In the genomic region with DNA sequence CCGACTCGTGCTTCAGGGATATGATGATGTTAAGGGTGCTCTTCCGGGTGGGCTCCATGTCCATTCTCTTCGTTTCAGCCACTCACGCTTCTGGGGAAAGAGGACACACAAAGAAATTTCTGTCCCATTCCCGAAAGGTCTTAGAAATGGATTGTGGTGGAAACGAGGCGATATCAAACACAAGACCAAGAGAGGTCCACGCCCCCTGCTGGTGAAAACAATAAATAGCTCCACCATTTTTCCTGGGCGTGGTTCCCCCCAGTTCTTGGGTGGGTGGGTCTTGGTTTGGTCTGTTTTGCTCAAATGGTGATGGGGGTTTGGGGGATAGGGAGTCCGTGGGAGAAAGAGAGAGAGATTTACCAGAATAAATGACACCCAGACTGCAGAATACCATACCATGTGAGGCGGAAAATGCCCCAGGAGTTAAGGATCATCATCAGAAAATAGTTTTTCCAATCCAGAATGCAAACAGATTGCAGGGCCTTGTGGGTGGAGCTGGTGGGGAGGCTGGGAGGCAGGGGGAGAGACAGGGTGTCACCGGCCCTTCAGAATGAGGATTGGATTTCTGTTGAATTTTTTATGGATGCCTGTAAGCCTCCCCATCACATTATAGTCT, we compare ENCODE assay signal across 9 cellular contexts. TPM values are rescaled to one million over a fixed set of nuclear protein-coding genes. Genes with fewer than 3 reads are reported as not detected.
DNase-seq lines count a peak whose midpoint lies in the region; ATAC-seq and TF ChIP-seq lines count a peak whose summit lies in the region.
"Had no signal": no experiment of that assay in that cellular context is flagged by ENCODE, and none has a peak within 500 bp of the region (broad histone marks: within the 10 kb centered on the region; RNA-seq: fewer than 3 reads in every experiment).

No MANE protein-coding gene starts in this region.

- H3K36me3 ChIP-seq in GM23338 (ENCODE audit: insufficient read depth) (no peaks in the 10 kb centered on the region), mammary epithelial cell (ENCODE audit: insufficient read depth, low read length) (no peaks in the 10 kb centered on the region)

- H3K27me3 ChIP-seq in GM23338 (ENCODE audit: insufficient read depth) = no peaks in the 10 kb centered on the region
- H3K27me3 ChIP-seq in mammary epithelial cell (ENCODE audit: insufficient read depth, low read length) = no peaks in the 10 kb centered on the region

- TF ChIP-seq CTCF in GM23338 (conservative IDR thresholded peaks at IDR 0.05; ENCODE audit: low read depth in 2 of 2) (peak; percentile 81 to 82), mammary epithelial cell (conservative IDR thresholded peaks at IDR 0.05 in 1 of 2, IDR thresholded peaks at IDR 0.05 in 1 of 2; ENCODE audit: extremely low read depth in 1 of 2, insufficient read depth in 1 of 2, low read depth in 1 of 2, low read length in 2 of 2) (peak in 1 of 2 donors; percentile 17)

- H3F3A ChIP-seq in GM23338 (replicated peaks; ENCODE audit: low read depth) = no peaks in the 10 kb centered on the region

- H3K27me3 Mint-ChIP-seq in GM23338 (ENCODE audit: insufficient read depth, low read depth, poor library complexity) = no peaks in the 10 kb centered on the region

- no peak overlapping the region for H3K27ac Mint-ChIP-seq in GM23338
- H3K27ac Mint-ChIP-seq: memory B cell had no signal

- no peaks in the 10 kb centered on the region for H3K9me3 Mint-ChIP-seq in GM23338
- H3K9me3 Mint-ChIP-seq: memory B cell had no signal

- in situ Hi-C loops in SK-MEL-5 (cut with HindIII; ENCODE audit: low pct_unique_long_range_greater_than_20kb, low sequenced_read_pairs) (no loop called here), mammary epithelial cell (cut with MboI; ENCODE audit: low sequenced_read_pairs in 2 of 2) (no loop called here)

- H3K4me2 ChIP-seq in GM23338 (no peak overlapping the region), mammary epithelial cell (ENCODE audit: insufficient read depth, low read depth, low read length) (no peak overlapping the region)

- H4K20me1 ChIP-seq in GM23338 (replicated peaks; ENCODE audit: insufficient read depth) (no peaks in the 10 kb centered on the region), mammary epithelial cell (ENCODE audit: insufficient read depth, low read length) (no peaks in the 10 kb centered on the region)

- H3K79me2 ChIP-seq in GM23338 (replicated peaks; ENCODE audit: insufficient read depth) (no peaks in the 10 kb centered on the region), mammary epithelial cell (ENCODE audit: insufficient read depth, low read length) (no peaks in the 10 kb centered on the region)

- ATAC-seq in GM23338 (peak; percentile 69), HG03039 (IDR thresholded peaks at IDR 0.05; ENCODE audit: unreplicated experiment) (no peak)

- H2AFZ ChIP-seq in GM23338 = no peak overlapping the region; the same call in 1 of the 2 replicates
- no peak overlapping the region for H2AFZ ChIP-seq in mammary epithelial cell (ENCODE audit: low read depth, low read length)

- intact Hi-C loops in mammary epithelial cell (cut with micrococcal nuclease) = no loop called here

- CTCF ChIA-PET in mammary epithelial cell (lab: Charles Lee; ENCODE audit: low non-redundant PET) = interaction anchor here (0.6 kb wide), 2 partner anchors 9 to 992 kb away, joined by 4 read pairs; no protein-coding TSS in a partner anchor

- H3K9ac ChIP-seq in mammary epithelial cell (ENCODE audit: insufficient read depth, low read length) = no peak overlapping the region

- dilution Hi-C loops in mammary epithelial cell (cut with HindIII; ENCODE audit: low sequenced_read_pairs) = no loop called here

- H3K4me1 ChIP-seq in GM23338 (ENCODE audit: insufficient read depth) = peaks cover 1% of the 10 kb centered on the region; the same call in 1 of the 2 replicates
- H3K4me1 ChIP-seq in mammary epithelial cell (ENCODE audit: insufficient read depth, low read length) = no peaks in the 10 kb centered on the region

- H3K4me3 Mint-ChIP-seq in GM23338 = no peak overlapping the region
- H3K4me3 Mint-ChIP-seq: memory B cell had no signal

- no peak overlapping the region for H3K27ac ChIP-seq in GM23338 (ENCODE audit: low read depth)
- H3K27ac ChIP-seq in mammary epithelial cell (ENCODE audit: insufficient read depth, low read depth, low read length) = no peak overlapping the region

- no peak overlapping the region for H3K4me3 ChIP-seq in GM23338
- no peak overlapping the region for H3K4me3 ChIP-seq in mammary epithelial cell (replicated peaks in 1 of 3; ENCODE audit: insufficient read depth in 1 of 3, low read depth in 2 of 3, low read length in 3 of 3)

- DNase-seq in DMS153 treated with DMSO at 0.1 percent for 48 hours (lab: John Stamatoyannopoulos, UW; ENCODE audit: unreplicated experiment) = peak; percentile 6
- no peak for DNase-seq in DMS153 (lab: John Stamatoyannopoulos, UW)
- peak; percentile 82 for DNase-seq in GM23338 (ENCODE audit: low spot score)
- DNase-seq in SK-MEL-5 (ENCODE audit: low read depth, low spot score) = peak; percentile 70
- DNase-seq in iPS-NIHi11 (ENCODE audit: low spot score) = peak; percentile 72
- DNase-seq in MV-4-11 (lab: John Stamatoyannopoulos, UW) = no peak
- DNase-seq in mammary epithelial cell = no peak

- H3K9me3 ChIP-seq in mammary epithelial cell (replicated peaks; ENCODE audit: insufficient read depth, low read length) = peaks cover 8% of the 10 kb centered on the region

- no peaks in the 10 kb centered on the region for H3K36me3 Mint-ChIP-seq in GM23338 (ENCODE audit: low read depth)
- H3K36me3 Mint-ChIP-seq: memory B cell had no signal

- BruUV-seq in mammary epithelial cell (replicated peaks; lab: Mats Ljungman, UMichigan) = no TSS peak

- peaks cover 21% of the 10 kb centered on the region for H3K4me1 Mint-ChIP-seq in GM23338
- H3K4me1 Mint-ChIP-seq: memory B cell had no signal

- H3K9me2 ChIP-seq in GM23338 (ENCODE audit: insufficient read depth) = no peaks in the 10 kb centered on the region

- 54% methylated on average over 12 of the region's 13 CpGs for WGBS in mammary epithelial cell (ENCODE audit: low coverage, missing lambda C conversion rate)

TF ChIP-seq in GM23338, 12 proteins besides CTCF, POLR2A, EP300 and RAD21:
- TF ChIP-seq STAT1 (IDR thresholded peaks at IDR 0.05; ENCODE audit: unreplicated experiment) = no peak
- TF ChIP-seq, protein P1, sequence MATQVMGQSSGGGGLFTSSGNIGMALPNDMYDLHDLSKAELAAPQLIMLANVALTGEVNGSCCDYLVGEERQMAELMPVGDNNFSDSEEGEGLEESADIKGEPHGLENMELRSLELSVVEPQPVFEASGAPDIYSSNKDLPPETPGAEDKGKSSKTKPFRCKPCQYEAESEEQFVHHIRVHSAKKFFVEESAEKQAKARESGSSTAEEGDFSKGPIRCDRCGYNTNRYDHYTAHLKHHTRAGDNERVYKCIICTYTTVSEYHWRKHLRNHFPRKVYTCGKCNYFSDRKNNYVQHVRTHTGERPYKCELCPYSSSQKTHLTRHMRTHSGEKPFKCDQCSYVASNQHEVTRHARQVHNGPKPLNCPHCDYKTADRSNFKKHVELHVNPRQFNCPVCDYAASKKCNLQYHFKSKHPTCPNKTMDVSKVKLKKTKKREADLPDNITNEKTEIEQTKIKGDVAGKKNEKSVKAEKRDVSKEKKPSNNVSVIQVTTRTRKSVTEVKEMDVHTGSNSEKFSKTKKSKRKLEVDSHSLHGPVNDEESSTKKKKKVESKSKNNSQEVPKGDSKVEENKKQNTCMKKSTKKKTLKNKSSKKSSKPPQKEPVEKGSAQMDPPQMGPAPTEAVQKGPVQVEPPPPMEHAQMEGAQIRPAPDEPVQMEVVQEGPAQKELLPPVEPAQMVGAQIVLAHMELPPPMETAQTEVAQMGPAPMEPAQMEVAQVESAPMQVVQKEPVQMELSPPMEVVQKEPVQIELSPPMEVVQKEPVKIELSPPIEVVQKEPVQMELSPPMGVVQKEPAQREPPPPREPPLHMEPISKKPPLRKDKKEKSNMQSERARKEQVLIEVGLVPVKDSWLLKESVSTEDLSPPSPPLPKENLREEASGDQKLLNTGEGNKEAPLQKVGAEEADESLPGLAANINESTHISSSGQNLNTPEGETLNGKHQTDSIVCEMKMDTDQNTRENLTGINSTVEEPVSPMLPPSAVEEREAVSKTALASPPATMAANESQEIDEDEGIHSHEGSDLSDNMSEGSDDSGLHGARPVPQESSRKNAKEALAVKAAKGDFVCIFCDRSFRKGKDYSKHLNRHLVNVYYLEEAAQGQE (IDR thresholded peaks at IDR 0.05; ENCODE audit: unreplicated experiment) = no peak

RNA-seq across cellular contexts. Expression of a gene that starts 55.6 kb away (rescaled TPM):
- 0.63 and 0.93 TPM in 2 replicates for total RNA-seq in GM23338 (2014; rRNA removed; shearing (Covaris generic))
- polyA plus RNA-seq in GM23338 (2016; fragmentation: Nextera tagmentation; extraction: Ambion mirVana) (0.53 and 0.61 TPM in 2 replicates), mammary epithelial cell (not detected)
- not detected in 2 replicates for total RNA-seq in SK-MEL-5 (2014; rRNA removed; shearing (Covaris generic))
- not detected in 2 replicates for polyA plus RNA-seq in SK-MEL-5 (2015; cell fraction: cytosol; rRNA removed)
- polyA plus RNA-seq in SK-MEL-5 (2015; cell fraction: nucleus; rRNA removed) = not detected in 2 replicates
- not detected for total RNA-seq in mammary epithelial cell
- not detected for polyA minus RNA-seq in mammary epithelial cell

Comparison
In these comparisons a context has a peak if more than half of its experiments do, and no peak if none do; other contexts are left out.
1. DNase-seq: peak in DMS153 treated with DMSO at 0.1 percent for 48 hours (single experiment), GM23338 (single experiment), SK-MEL-5 (single experiment) and iPS-NIHi11 (single experiment); none in DMS153 (single experiment), MV-4-11 (single experiment) and mammary epithelial cell (single experiment).